In the genomic region with DNA sequence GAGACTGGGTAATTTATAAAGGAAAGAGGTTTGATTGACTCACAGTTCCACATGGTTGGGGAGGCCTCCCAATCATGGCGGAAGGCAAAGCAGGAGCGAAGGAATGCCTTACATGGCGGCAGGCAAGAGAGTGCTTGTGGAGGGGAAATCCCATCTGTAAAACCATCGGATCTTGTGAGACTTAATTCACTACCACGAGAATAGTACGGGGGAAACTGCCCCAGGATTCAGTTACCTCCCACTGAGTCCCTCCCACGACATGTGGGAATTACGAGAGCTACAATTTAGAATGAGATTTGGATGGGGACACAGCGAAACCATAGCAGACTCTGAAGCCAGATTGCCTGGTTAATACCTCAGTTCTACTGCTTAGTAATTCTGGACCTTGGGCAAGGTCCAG, we compare ENCODE assay signal across 21 cellular contexts.
A peak's percentile ranks its signal among the peaks of the same experiment; 100 is the strongest.
DNase-seq lines count a peak whose midpoint lies in the region; FAIRE-seq and TF ChIP-seq lines count a peak whose summit lies in the region.
"Had no signal": no experiment of that assay in that cellular context is flagged by ENCODE, and none has a peak within 500 bp of the region (broad histone marks: within the 10 kb centered on the region; RNA-seq: fewer than 3 reads in every experiment).

No MANE protein-coding gene starts in this region.

- H3K36me3 ChIP-seq in esophagus muscularis mucosa (no peaks in the 10 kb centered on the region), endodermal cell (ENCODE audit: control insufficient read depth, insufficient read depth, low read length) (no peaks in the 10 kb centered on the region)

- peaks cover 5% of the 10 kb centered on the region for H3K9me3 Mint-ChIP-seq in activated CD4-positive, alpha-beta T cell treated with anti-CD3 and anti-CD28 coated beads, Interleukin-2, amount 10 ng/mL, durations not matched to agents 24 days and 14 days
- H3K9me3 Mint-ChIP-seq in endodermal cell, result peaks cover 6% of the 10 kb centered on the region

- no peaks in the 10 kb centered on the region for H3K9me3 ChIP-seq in esophagus muscularis mucosa
- no peaks in the 10 kb centered on the region for H3K9me3 ChIP-seq in endodermal cell (ENCODE audit: control insufficient read depth, low read length)

- H3K9ac ChIP-seq in endodermal cell (ENCODE audit: extremely low read depth, low read length, poor library complexity, severe bottlenecking), result no peak overlapping the region

- H3K4me1 ChIP-seq in esophagus muscularis mucosa, result peaks cover 0 to 4% (median 0%) of the 10 kb centered on the region in 4 donors
- H3K4me1 ChIP-seq in endodermal cell (ENCODE audit: control insufficient read depth, insufficient read depth, low read length), result no peaks in the 10 kb centered on the region

- TF ChIP-seq EP300 in esophagus muscularis mucosa (IDR thresholded peaks at IDR 0.05), result no peak

- TF ChIP-seq CTCF in esophagus muscularis mucosa (IDR thresholded peaks at IDR 0.05) (no peak), endodermal cell (conservative IDR thresholded peaks at IDR 0.05) (no peak)

- H3K27me3 Mint-ChIP-seq in activated CD4-positive, alpha-beta T cell treated with anti-CD3 and anti-CD28 coated beads, Interleukin-2, amount 10 ng/mL, durations not matched to agents 24 days and 14 days, result no peaks in the 10 kb centered on the region
- H3K27me3 Mint-ChIP-seq in endodermal cell (ENCODE audit: insufficient read depth), result no peaks in the 10 kb centered on the region

- no peaks in the 10 kb centered on the region for H3K27me3 ChIP-seq in esophagus muscularis mucosa
- H3K27me3 ChIP-seq in endodermal cell (ENCODE audit: control insufficient read depth, insufficient read depth, low read length, poor library complexity, severe bottlenecking), result no peaks in the 10 kb centered on the region

- H3K4me3 ChIP-seq in esophagus muscularis mucosa (no peak overlapping the region), endodermal cell (ENCODE audit: low read length) (no peak overlapping the region)

- no peak overlapping the region for H3K27ac Mint-ChIP-seq in activated CD4-positive, alpha-beta T cell treated with anti-CD3 and anti-CD28 coated beads, Interleukin-2, amount 10 ng/mL, durations not matched to agents 24 days and 14 days
- H3K27ac Mint-ChIP-seq in endodermal cell, result no peak overlapping the region
- H3K27ac Mint-ChIP-seq: CD4-positive, alpha-beta memory T cell had no signal

- peak; percentile 30 for DNase-seq in activated CD4-positive, alpha-beta T cell treated with anti-CD3 and anti-CD28 coated beads, Interleukin-2, amount 10 ng/mL, durations not matched to agents 24 days and 14 days
- no peak for DNase-seq in activated CD4-positive, alpha-beta T cell treated with anti-CD3 and anti-CD28 coated beads, Interleukin-2, amount 50 U/mL, for 48 hours
- DNase-seq in HTR-8/SVneo (ENCODE audit: insufficient read length, low spot score), result no peak
- peak; percentile 64 for DNase-seq in esophagus muscularis mucosa (ENCODE audit: extremely low spot score)
- DNase-seq in endodermal cell, result no peak
- no peak for DNase-seq in LoVo (ENCODE audit: low spot score)
- DNase-seq in activated naive CD4-positive, alpha-beta T cell treated with anti-CD3 and anti-CD28 coated beads, Interleukin-2, amount 50 U/mL, for 16 hours, result no peak
- DNase-seq: ACHN; C1 segment of cervical spinal cord; Calu3; CD4-positive, alpha-beta memory T cell; COR-L47; DMS153; DND-41; GOT3; HCEC 1CT had no signal

- FAIRE-seq in HTR-8/SVneo (lab: Jason Lieb, UNC), result peak; percentile 28
- FAIRE-seq: A204.1, G401.6, GM12892, H54 had no signal

- WGBS in esophagus muscularis mucosa, result 89% methylated on average over 9 of the region's 9 CpGs
- WGBS in endodermal cell (ENCODE audit: insufficient coverage in 1 of 2, insufficient read length in 1 of 2), 2 experiments, result 88 to 89% methylated on average over 9 of the region's 9 CpGs

- intact Hi-C loops in activated CD4-positive, alpha-beta T cell treated with anti-CD3 and anti-CD28 coated beads, Interleukin-2, amount 10 ng/mL, durations not matched to agents 24 days and 14 days (cut with micrococcal nuclease), result no loop called here
- intact Hi-C loops in esophagus muscularis mucosa (cut with DNase I), result no loop called here

- no peaks in the 10 kb centered on the region for H3K4me1 Mint-ChIP-seq in activated CD4-positive, alpha-beta T cell treated with anti-CD3 and anti-CD28 coated beads, Interleukin-2, amount 10 ng/mL, durations not matched to agents 24 days and 14 days
- peaks cover 2% of the 10 kb centered on the region for H3K4me1 Mint-ChIP-seq in endodermal cell
- H3K4me1 Mint-ChIP-seq: CD4-positive, alpha-beta memory T cell had no signal

- H3K4me3 Mint-ChIP-seq in activated CD4-positive, alpha-beta T cell treated with anti-CD3 and anti-CD28 coated beads, Interleukin-2, amount 10 ng/mL, durations not matched to agents 24 days and 14 days, result no peak overlapping the region
- no peak overlapping the region for H3K4me3 Mint-ChIP-seq in endodermal cell
- H3K4me3 Mint-ChIP-seq: CD4-positive, alpha-beta memory T cell had no signal

- no peaks in the 10 kb centered on the region for H3K36me3 Mint-ChIP-seq in activated CD4-positive, alpha-beta T cell treated with anti-CD3 and anti-CD28 coated beads, Interleukin-2, amount 10 ng/mL, durations not matched to agents 24 days and 14 days (ENCODE audit: low read depth)
- H3K36me3 Mint-ChIP-seq in endodermal cell (ENCODE audit: low read depth), result no peaks in the 10 kb centered on the region
- H3K36me3 Mint-ChIP-seq: CD4-positive, alpha-beta memory T cell had no signal

- no peak overlapping the region for H3K27ac ChIP-seq in esophagus muscularis mucosa (replicated peaks in 1 of 4)
- no peak overlapping the region for H3K27ac ChIP-seq in endodermal cell (ENCODE audit: low read depth, low read length)
- H3K27ac ChIP-seq: 22Rv1 had no signal

- no peak for TF ChIP-seq POLR2A in esophagus muscularis mucosa (IDR thresholded peaks at IDR 0.05; ENCODE audit: low read depth)

Comparison
In these comparisons a context has a peak if more than half of its experiments do, and no peak if none do; other contexts are left out.
1. DNase-seq: peak in activated CD4-positive, alpha-beta T cell treated with anti-CD3 and anti-CD28 coated beads, Interleukin-2, amount 10 ng/mL, durations not matched to agents 24 days and 14 days (single experiment) and esophagus muscularis mucosa (single experiment); none in activated CD4-positive, alpha-beta T cell treated with anti-CD3 and anti-CD28 coated beads, Interleukin-2, amount 50 U/mL, for 48 hours (0 of 2), HTR-8/SVneo (single experiment), endodermal cell (single experiment), LoVo (single experiment) and activated naive CD4-positive, alpha-beta T cell treated with anti-CD3 and anti-CD28 coated beads, Interleukin-2, amount 50 U/mL, for 16 hours (single experiment).